In the genomic region with DNA sequence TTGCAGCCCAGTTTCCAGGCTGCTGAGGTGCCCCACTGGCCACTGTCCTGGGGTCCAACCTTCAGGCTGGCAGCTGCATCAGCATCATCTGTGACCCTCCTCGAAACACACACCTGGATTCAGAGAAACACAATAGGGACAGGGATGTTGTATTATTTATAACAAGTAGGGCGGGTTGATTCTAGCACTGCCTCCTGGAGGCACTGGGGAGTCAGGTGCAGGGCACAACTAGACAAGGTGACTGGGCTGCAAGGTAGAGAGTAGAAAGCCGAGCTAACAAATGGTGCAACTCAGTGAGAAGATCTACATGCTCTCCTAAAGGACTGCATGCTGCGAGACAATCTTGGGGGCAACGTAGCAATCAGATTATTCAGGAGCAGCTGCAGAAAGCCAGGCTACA, we compare ENCODE assay signal across 28 cellular contexts.
"Had no signal": no experiment of that assay in that cellular context is flagged by ENCODE, and none has a peak within 500 bp of the region (broad histone marks: within the 10 kb centered on the region; RNA-seq: fewer than 3 reads in every experiment).

No MANE protein-coding gene starts in this region.

- ATAC-seq: activated CD4-positive, alpha-beta T cell treated with anti-CD3 and anti-CD28 coated beads for 36 hours; activated CD4-positive, CD25-positive, alpha-beta regulatory T cell treated with anti-CD3 and anti-CD28 coated beads, Interleukin-2, amount 50 U/mL, for 24 hours; activated naive CD8-positive, alpha-beta T cell treated with anti-CD3 and anti-CD28 coated beads, Interleukin-2, amount 50 U/mL, for 24 hours had no signal

- DNase-seq: activated CD4-positive, alpha-beta memory T cell treated with anti-CD3 and anti-CD28 coated beads for 36 hours; activated CD4-positive, alpha-beta T cell treated with anti-CD3 and anti-CD28 coated beads for 36 hours; activated CD4-positive, alpha-beta T cell treated with anti-CD3 and anti-CD28 coated beads, Interleukin-2, amount 10 ng/mL, durations not matched to agents 7 days and 5 days; activated CD8-positive, alpha-beta memory T cell treated with anti-CD3 and anti-CD28 coated beads, Interleukin-2, amount 50 U/mL, for 48 hours; activated effector memory CD4-positive, alpha-beta T cell treated with Interleukin-2 at 50 U/mL for 16 hours; activated naive CD4-positive, alpha-beta T cell treated with anti-CD3 and anti-CD28 coated beads, Interleukin-2, amount 10 ng/mL, durations not matched to agents 7 days and 5 days; activated naive CD8-positive, alpha-beta T cell treated with anti-CD3 and anti-CD28 coated beads, Interleukin-2, amount 50 U/mL, for 24 hours; activated T-cell treated with anti-CD3 and anti-CD28 coated beads, Interleukin-2, amount 50 U/mL, for 48 hours; anterior cingulate cortex; caudate nucleus; cerebellar nuclear complex; Kasumi-1; KG1; MG63; NCI-H1048; NCI-H1105 treated with DMSO at 0.1 percent for 48 hours; NCI-H1436; NCI-H1930; NCI-H2081 treated with DMSO at 0.1 percent for 48 hours; NCI-H2227 treated with DMSO at 0.1 percent for 48 hours; NCI-H748 treated with DMSO at 0.1 percent for 48 hours; NK-92 treated with Interleukin-12 subunit alpha and Interleukin-12 subunit beta, amount 100 ng/mL, for 24 hours; Right ventricle myocardium superior; T1000; WERI-Rb-1 had no signal

- H3K4me3 Mint-ChIP-seq: activated CD4-positive, alpha-beta memory T cell treated with anti-CD3 and anti-CD28 coated beads for 36 hours; activated CD4-positive, alpha-beta T cell treated with anti-CD3 and anti-CD28 coated beads for 36 hours; activated CD4-positive, alpha-beta T cell treated with anti-CD3 and anti-CD28 coated beads, Interleukin-2, amount 10 ng/mL, durations not matched to agents 7 days and 5 days; activated naive CD4-positive, alpha-beta T cell treated with anti-CD3 and anti-CD28 coated beads, Interleukin-2, amount 10 ng/mL, durations not matched to agents 7 days and 5 days; activated naive CD8-positive, alpha-beta T cell; activated naive CD8-positive, alpha-beta T cell treated with anti-CD3 and anti-CD28 coated beads, Interleukin-2, amount 50 U/mL, for 24 hours; brain had no signal

- H3K27me3 Mint-ChIP-seq: activated CD4-positive, alpha-beta memory T cell treated with anti-CD3 and anti-CD28 coated beads for 36 hours; activated CD4-positive, alpha-beta T cell treated with anti-CD3 and anti-CD28 coated beads for 36 hours; activated CD4-positive, alpha-beta T cell treated with anti-CD3 and anti-CD28 coated beads, Interleukin-2, amount 10 ng/mL, durations not matched to agents 7 days and 5 days; activated naive CD4-positive, alpha-beta T cell treated with anti-CD3 and anti-CD28 coated beads, Interleukin-2, amount 10 ng/mL, durations not matched to agents 7 days and 5 days; activated naive CD8-positive, alpha-beta T cell; activated naive CD8-positive, alpha-beta T cell treated with anti-CD3 and anti-CD28 coated beads, Interleukin-2, amount 50 U/mL, for 24 hours; brain had no signal

- H3K9me3 Mint-ChIP-seq: activated CD4-positive, alpha-beta memory T cell treated with anti-CD3 and anti-CD28 coated beads for 36 hours; activated naive CD8-positive, alpha-beta T cell treated with anti-CD3 and anti-CD28 coated beads, Interleukin-2, amount 50 U/mL, for 24 hours had no signal

- H3K27ac Mint-ChIP-seq: activated CD4-positive, alpha-beta memory T cell treated with anti-CD3 and anti-CD28 coated beads for 36 hours; activated CD4-positive, alpha-beta T cell treated with anti-CD3 and anti-CD28 coated beads for 36 hours; activated CD4-positive, alpha-beta T cell treated with anti-CD3 and anti-CD28 coated beads, Interleukin-2, amount 10 ng/mL, durations not matched to agents 7 days and 5 days; activated naive CD4-positive, alpha-beta T cell treated with anti-CD3 and anti-CD28 coated beads, Interleukin-2, amount 10 ng/mL, durations not matched to agents 7 days and 5 days; activated naive CD8-positive, alpha-beta T cell; activated naive CD8-positive, alpha-beta T cell treated with anti-CD3 and anti-CD28 coated beads, Interleukin-2, amount 50 U/mL, for 24 hours had no signal

- H3K4me1 Mint-ChIP-seq: activated CD4-positive, alpha-beta T cell treated with anti-CD3 and anti-CD28 coated beads for 36 hours; activated CD4-positive, alpha-beta T cell treated with anti-CD3 and anti-CD28 coated beads, Interleukin-2, amount 10 ng/mL, durations not matched to agents 7 days and 5 days; activated naive CD4-positive, alpha-beta T cell treated with anti-CD3 and anti-CD28 coated beads, Interleukin-2, amount 10 ng/mL, durations not matched to agents 7 days and 5 days; activated naive CD8-positive, alpha-beta T cell treated with anti-CD3 and anti-CD28 coated beads, Interleukin-2, amount 50 U/mL, for 24 hours had no signal
